ENCODE assay signal across 1 cellular context in genomic region chr15:71162309-71162708, GRCh38.
TF ChIP-seq lines count a peak whose summit lies in the region.

No MANE protein-coding gene starts in this region.

TF ChIP-seq in HEK293, 187 proteins besides CTCF, POLR2A, EP300 and RAD21 (continued from another document):
- no peak for TF ChIP-seq ZBTB6 (tag by site-specific recombination; IDR thresholded peaks at IDR 0.05)
- no peak for TF ChIP-seq KLF1 (tag by site-specific recombination; IDR thresholded peaks at IDR 0.05)
